ENCODE assay signal across 1 cellular context in genomic region chr6:147508073-147508870, GRCh38.
TF ChIP-seq lines count a peak whose summit lies in the region.

Gene SAMD5, plus strand, starts transcription at chr6:147508690. Its CDS starts 239 bp downstream, at chr6:147508929.

TF ChIP-seq in WTC11, 78 proteins besides CTCF, POLR2A, EP300 and RAD21 (continued from another document):
- TF ChIP-seq, protein P1, sequence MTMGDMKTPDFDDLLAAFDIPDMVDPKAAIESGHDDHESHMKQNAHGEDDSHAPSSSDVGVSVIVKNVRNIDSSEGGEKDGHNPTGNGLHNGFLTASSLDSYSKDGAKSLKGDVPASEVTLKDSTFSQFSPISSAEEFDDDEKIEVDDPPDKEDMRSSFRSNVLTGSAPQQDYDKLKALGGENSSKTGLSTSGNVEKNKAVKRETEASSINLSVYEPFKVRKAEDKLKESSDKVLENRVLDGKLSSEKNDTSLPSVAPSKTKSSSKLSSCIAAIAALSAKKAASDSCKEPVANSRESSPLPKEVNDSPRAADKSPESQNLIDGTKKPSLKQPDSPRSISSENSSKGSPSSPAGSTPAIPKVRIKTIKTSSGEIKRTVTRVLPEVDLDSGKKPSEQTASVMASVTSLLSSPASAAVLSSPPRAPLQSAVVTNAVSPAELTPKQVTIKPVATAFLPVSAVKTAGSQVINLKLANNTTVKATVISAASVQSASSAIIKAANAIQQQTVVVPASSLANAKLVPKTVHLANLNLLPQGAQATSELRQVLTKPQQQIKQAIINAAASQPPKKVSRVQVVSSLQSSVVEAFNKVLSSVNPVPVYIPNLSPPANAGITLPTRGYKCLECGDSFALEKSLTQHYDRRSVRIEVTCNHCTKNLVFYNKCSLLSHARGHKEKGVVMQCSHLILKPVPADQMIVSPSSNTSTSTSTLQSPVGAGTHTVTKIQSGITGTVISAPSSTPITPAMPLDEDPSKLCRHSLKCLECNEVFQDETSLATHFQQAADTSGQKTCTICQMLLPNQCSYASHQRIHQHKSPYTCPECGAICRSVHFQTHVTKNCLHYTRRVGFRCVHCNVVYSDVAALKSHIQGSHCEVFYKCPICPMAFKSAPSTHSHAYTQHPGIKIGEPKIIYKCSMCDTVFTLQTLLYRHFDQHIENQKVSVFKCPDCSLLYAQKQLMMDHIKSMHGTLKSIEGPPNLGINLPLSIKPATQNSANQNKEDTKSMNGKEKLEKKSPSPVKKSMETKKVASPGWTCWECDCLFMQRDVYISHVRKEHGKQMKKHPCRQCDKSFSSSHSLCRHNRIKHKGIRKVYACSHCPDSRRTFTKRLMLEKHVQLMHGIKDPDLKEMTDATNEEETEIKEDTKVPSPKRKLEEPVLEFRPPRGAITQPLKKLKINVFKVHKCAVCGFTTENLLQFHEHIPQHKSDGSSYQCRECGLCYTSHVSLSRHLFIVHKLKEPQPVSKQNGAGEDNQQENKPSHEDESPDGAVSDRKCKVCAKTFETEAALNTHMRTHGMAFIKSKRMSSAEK (CRISPR knock-in tag; IDR thresholded peaks at IDR 0.05; ENCODE audit: borderline replicate concordance) = no peak
- no peak for TF ChIP-seq ZMAT4 (CRISPR knock-in tag; IDR thresholded peaks at IDR 0.05)
TF ChIP-seq in WTC11: peak in this region for 0.
